ENCODE assay signal across 14 cellular contexts in genomic region chr6:99350573-99350972, GRCh38. TPM values are rescaled to one million over a fixed set of nuclear protein-coding genes. Genes with fewer than 3 reads are reported as not detected.
DNase-seq lines count a peak whose midpoint lies in the region; ATAC-seq and TF ChIP-seq lines count a peak whose summit lies in the region.
"Had no signal": no experiment of that assay in that cellular context is flagged by ENCODE, and none has a peak within 500 bp of the region (broad histone marks: within the 10 kb centered on the region; RNA-seq: fewer than 3 reads in every experiment).

No MANE protein-coding gene starts in this region.

- peaks cover 7% of the 10 kb centered on the region; the same call in 1 of the 2 replicates for H3K27me3 ChIP-seq in HUES6 (ENCODE audit: control insufficient read depth, insufficient read depth, low read length)
- H3K27me3 ChIP-seq in mammary epithelial cell (ENCODE audit: insufficient read depth, low read length) = no peaks in the 10 kb centered on the region
- peaks cover 22 to 49% of the 10 kb centered on the region in 2 experiments for H3K27me3 ChIP-seq in mesenchymal stem cell (ENCODE audit: control insufficient read depth in 1 of 2, insufficient read depth in 1 of 2, low read length in 2 of 2)

- 26% methylated on average over 6 of the region's 10 CpGs for WGBS in mammary epithelial cell (ENCODE audit: low coverage, missing lambda C conversion rate)
- 52% methylated on average over 9 of the region's 10 CpGs for WGBS in mesenchymal stem cell

- peak overlapping the region; percentile 63 for H3K4me3 Mint-ChIP-seq in mesothelial cell of epicardium
- H3K4me3 Mint-ChIP-seq in activated CD4-positive, alpha-beta memory T cell treated with anti-CD3 and anti-CD28 coated beads for 36 hours = no peak overlapping the region
- H3K4me3 Mint-ChIP-seq: stimulated activated naive CD8-positive, alpha-beta T cell treated with anti-CD3 and anti-CD28 coated beads, Interleukin-15, amount 100 ng/mL, for 72 hours had no signal

- no peak overlapping the region for H2AK5ac ChIP-seq in mesenchymal stem cell (ENCODE audit: low read length, severe bottlenecking)

- DNase-seq in COR-L47 (lab: John Stamatoyannopoulos, UW) = peak; percentile 37
- no peak for DNase-seq in mammary epithelial cell
- DNase-seq in mesothelial cell of epicardium (ENCODE audit: low spot score in 2 of 2, unreplicated experiment in 2 of 2) = no peak
- DNase-seq in mesenchymal stem cell = no peak
- no peak for DNase-seq in NOMO-1 (lab: John Stamatoyannopoulos, UW; ENCODE audit: unreplicated experiment in 2 of 2)
- DNase-seq in activated CD4-positive, alpha-beta memory T cell treated with anti-CD3 and anti-CD28 coated beads for 36 hours = no peak
- DNase-seq: activated naive CD4-positive, alpha-beta T cell treated with anti-CD3 and anti-CD28 coated beads, Interleukin-2, amount 10 ng/mL, durations not matched to agents 7 days and 5 days; CD8-positive, alpha-beta T cell; natural killer cell; stimulated activated CD4-positive, alpha-beta T cell treated with anti-CD3 and anti-CD28 coated beads, Interleukin-1b, Interleukin-23, amount 100 ng/mL, for 48 hours; stimulated activated naive CD8-positive, alpha-beta T cell treated with anti-CD3 and anti-CD28 coated beads, Interleukin-15, amount 100 ng/mL, for 72 hours had no signal

- H4K8ac ChIP-seq in mesenchymal stem cell (ENCODE audit: low read length) = no peak overlapping the region

- H4K91ac ChIP-seq in mesenchymal stem cell (ENCODE audit: low read length) = no peak overlapping the region

- H2BK5ac ChIP-seq in mesenchymal stem cell (ENCODE audit: low read depth, low read length, poor library complexity, severe bottlenecking) = no peak overlapping the region

- no peaks in the 10 kb centered on the region for H3K9me3 Mint-ChIP-seq in mesothelial cell of epicardium
- H3K9me3 Mint-ChIP-seq in activated CD4-positive, alpha-beta memory T cell treated with anti-CD3 and anti-CD28 coated beads for 36 hours = no peaks in the 10 kb centered on the region
- H3K9me3 Mint-ChIP-seq: activated naive CD4-positive, alpha-beta T cell treated with anti-CD3 and anti-CD28 coated beads, Interleukin-2, amount 10 ng/mL, durations not matched to agents 7 days and 5 days; CD8-positive, alpha-beta T cell; natural killer cell; stimulated activated naive CD8-positive, alpha-beta T cell treated with anti-CD3 and anti-CD28 coated beads, Interleukin-15, amount 100 ng/mL, for 72 hours had no signal

- H3K4me3 ChIP-seq in HUES6 (ENCODE audit: low read depth, low read length) (peak overlapping the region; percentile 94), mammary epithelial cell (replicated peaks in 1 of 3; ENCODE audit: insufficient read depth in 1 of 3, low read depth in 2 of 3, low read length in 3 of 3) (peak overlapping the region in 2 of 3 experiments; percentile 63 to 87), mesenchymal stem cell (ENCODE audit: insufficient read depth in 1 of 2, low read depth in 1 of 2, low read length in 2 of 2) (no peak overlapping the region)

- H2BK15ac ChIP-seq in mesenchymal stem cell (ENCODE audit: low read depth, poor library complexity, severe bottlenecking) = no peak overlapping the region

- POLR2A ChIA-PET in activated CD4-positive, alpha-beta memory T cell treated with anti-CD3 and anti-CD28 coated beads for 36 hours (lab: Charles Lee) = no interaction called here

- TF ChIP-seq CTCF in mammary epithelial cell (conservative IDR thresholded peaks at IDR 0.05 in 1 of 2, IDR thresholded peaks at IDR 0.05 in 1 of 2; ENCODE audit: extremely low read depth in 1 of 2, insufficient read depth in 1 of 2, low read depth in 1 of 2, low read length in 2 of 2) (no peak), mesothelial cell of epicardium (IDR thresholded peaks at IDR 0.05; ENCODE audit: unreplicated experiment) (no peak)

- no peak overlapping the region for H3K14ac ChIP-seq in mesenchymal stem cell (ENCODE audit: low read length in 2 of 2)

- no TSS peak for BruUV-seq in mammary epithelial cell (replicated peaks; lab: Mats Ljungman, UMichigan)

- peaks cover 31% of the 10 kb centered on the region for H3K27me3 Mint-ChIP-seq in mesothelial cell of epicardium (ENCODE audit: low read depth)
- H3K27me3 Mint-ChIP-seq in activated CD4-positive, alpha-beta memory T cell treated with anti-CD3 and anti-CD28 coated beads for 36 hours = peaks cover 58% of the 10 kb centered on the region

- H3K36me3 Mint-ChIP-seq in mesothelial cell of epicardium = no peaks in the 10 kb centered on the region
- no peaks in the 10 kb centered on the region for H3K36me3 Mint-ChIP-seq in activated CD4-positive, alpha-beta memory T cell treated with anti-CD3 and anti-CD28 coated beads for 36 hours
- H3K36me3 Mint-ChIP-seq: activated naive CD4-positive, alpha-beta T cell treated with anti-CD3 and anti-CD28 coated beads, Interleukin-2, amount 10 ng/mL, durations not matched to agents 7 days and 5 days; CD8-positive, alpha-beta T cell; natural killer cell had no signal

- H3K4me1 ChIP-seq in HUES6 (ENCODE audit: control insufficient read depth, insufficient read depth, low read length) = peaks cover 26% of the 10 kb centered on the region
- H3K4me1 ChIP-seq in mammary epithelial cell (ENCODE audit: insufficient read depth, low read length) = peaks cover 15% of the 10 kb centered on the region
- H3K4me1 ChIP-seq in mesenchymal stem cell (ENCODE audit: control insufficient read depth, insufficient read depth, low read depth, low read length) = peaks cover 7% of the 10 kb centered on the region

- peaks cover 2% of the 10 kb centered on the region for H3K79me1 ChIP-seq in mesenchymal stem cell (replicated peaks; ENCODE audit: low read length, poor library complexity, severe bottlenecking)

- H3K4me2 ChIP-seq in mammary epithelial cell (ENCODE audit: insufficient read depth, low read depth, low read length) (peak overlapping the region; percentile 97), mesenchymal stem cell (ENCODE audit: low read length, poor library complexity, severe bottlenecking) (no peak overlapping the region)

- CTCF ChIA-PET in mammary epithelial cell (lab: Charles Lee; ENCODE audit: low non-redundant PET) = no interaction called here
- CTCF ChIA-PET in activated CD4-positive, alpha-beta memory T cell treated with anti-CD3 and anti-CD28 coated beads for 36 hours (lab: Charles Lee) = interaction anchor here (2.1 kb wide), 1 partner anchor 20 kb away, joined by 9 read pairs; no protein-coding TSS in a partner anchor

- H3K23ac ChIP-seq in mesenchymal stem cell (ENCODE audit: low read length in 2 of 2) = no peak overlapping the region

- no peaks in the 10 kb centered on the region for H3K79me2 ChIP-seq in mammary epithelial cell (ENCODE audit: insufficient read depth, low read length)

- no peak for ATAC-seq in GM18511 (IDR thresholded peaks at IDR 0.05; ENCODE audit: unreplicated experiment)
- ATAC-seq: CD8-positive, alpha-beta T cell; natural killer cell had no signal

- intact Hi-C loops in mammary epithelial cell (cut with micrococcal nuclease) = loop anchor here (1.0 kb wide), 1 partner anchor 16 kb away; no protein-coding TSS in a partner anchor
- intact Hi-C loops in activated CD4-positive, alpha-beta memory T cell treated with anti-CD3 and anti-CD28 coated beads for 36 hours (cut with micrococcal nuclease) = no loop called here

- no peak overlapping the region for H2BK12ac ChIP-seq in mesenchymal stem cell (ENCODE audit: low read length in 2 of 2)

- no peak overlapping the region for H3K9ac ChIP-seq in HUES6 (ENCODE audit: low read length)
- H3K9ac ChIP-seq in mammary epithelial cell (ENCODE audit: insufficient read depth, low read length) = no peak overlapping the region
- H3K9ac ChIP-seq in mesenchymal stem cell (ENCODE audit: low read length) = no peak overlapping the region

- H2AFZ ChIP-seq in mammary epithelial cell (ENCODE audit: low read depth, low read length) (peak overlapping the region; percentile 79), mesenchymal stem cell (ENCODE audit: low read depth, low read length) (no peak overlapping the region)

- in situ Hi-C loops in mammary epithelial cell (cut with MboI; ENCODE audit: low sequenced_read_pairs in 2 of 2) = no loop called here

- H3K9me3 ChIP-seq in HUES6 (ENCODE audit: control insufficient read depth, insufficient read depth, low read depth, low read length) (no peaks in the 10 kb centered on the region), mammary epithelial cell (replicated peaks; ENCODE audit: insufficient read depth, low read length) (no peaks in the 10 kb centered on the region), mesenchymal stem cell (ENCODE audit: control insufficient read depth, low read length) (no peaks in the 10 kb centered on the region)

- H4K20me1 ChIP-seq in mammary epithelial cell (ENCODE audit: insufficient read depth, low read length) = no peaks in the 10 kb centered on the region

- dilution Hi-C loops in mammary epithelial cell (cut with HindIII; ENCODE audit: low sequenced_read_pairs) = no loop called here

- H2BK120ac ChIP-seq in mesenchymal stem cell (ENCODE audit: low read depth, low read length) = no peak overlapping the region

- no peak overlapping the region for H3K18ac ChIP-seq in mesenchymal stem cell (ENCODE audit: low read depth in 1 of 2, low read length in 2 of 2)

- no peak overlapping the region for H3K27ac Mint-ChIP-seq in mesothelial cell of epicardium
- H3K27ac Mint-ChIP-seq in activated CD4-positive, alpha-beta memory T cell treated with anti-CD3 and anti-CD28 coated beads for 36 hours = no peak overlapping the region
- H3K27ac Mint-ChIP-seq: activated naive CD4-positive, alpha-beta T cell treated with anti-CD3 and anti-CD28 coated beads, Interleukin-2, amount 10 ng/mL, durations not matched to agents 7 days and 5 days; CD8-positive, alpha-beta T cell; natural killer cell; stimulated activated naive CD8-positive, alpha-beta T cell treated with anti-CD3 and anti-CD28 coated beads, Interleukin-15, amount 100 ng/mL, for 72 hours had no signal

- H3K27ac ChIP-seq in HUES6 (ENCODE audit: low read depth, low read length) = no peak overlapping the region
- no peak overlapping the region for H3K27ac ChIP-seq in mammary epithelial cell (ENCODE audit: insufficient read depth, low read depth, low read length)
- H3K27ac ChIP-seq in mesenchymal stem cell (ENCODE audit: low read length, poor library complexity, severe bottlenecking) = no peak overlapping the region

- H3K4me1 Mint-ChIP-seq in mesothelial cell of epicardium = peaks cover 15% of the 10 kb centered on the region
- H3K4me1 Mint-ChIP-seq in activated CD4-positive, alpha-beta memory T cell treated with anti-CD3 and anti-CD28 coated beads for 36 hours (ENCODE audit: low read depth) = no peaks in the 10 kb centered on the region
- H3K4me1 Mint-ChIP-seq: natural killer cell; stimulated activated naive CD8-positive, alpha-beta T cell treated with anti-CD3 and anti-CD28 coated beads, Interleukin-15, amount 100 ng/mL, for 72 hours had no signal

- no peak overlapping the region for H3K4ac ChIP-seq in mesenchymal stem cell (ENCODE audit: low read depth in 1 of 2, low read length in 2 of 2)

- H3K36me3 ChIP-seq in HUES6 (ENCODE audit: control insufficient read depth, insufficient read depth, low read length) (no peaks in the 10 kb centered on the region), mammary epithelial cell (ENCODE audit: insufficient read depth, low read length) (no peaks in the 10 kb centered on the region), mesenchymal stem cell (ENCODE audit: control insufficient read depth in 1 of 2, insufficient read depth in 2 of 2, low read depth in 1 of 2, low read length in 2 of 2) (no peaks in the 10 kb centered on the region)

RNA-seq across cellular contexts. Expression of gene FAXC, which starts 1.1 kb away (rescaled TPM):
- 1 to 10 TPM; 7.2 to 7.6 TPM for total RNA-seq in mammary epithelial cell
- polyA plus RNA-seq in mammary epithelial cell = 9.5 TPM
- polyA minus RNA-seq in mammary epithelial cell = 3.7 TPM
- 11.0 to 14.6 TPM (median 13.9 TPM) in 3 replicates for total RNA-seq in mesothelial cell of epicardium
- 0.83 TPM for polyA plus RNA-seq in mesenchymal stem cell (2013, experiment 1 of 2)
- polyA plus RNA-seq in mesenchymal stem cell (2013, experiment 2 of 2) = 0.88 TPM
- total RNA-seq in activated CD4-positive, alpha-beta memory T cell treated with anti-CD3 and anti-CD28 coated beads for 36 hours = not detected
- total RNA-seq: CD8-positive, alpha-beta T cell; GM12878; natural killer cell had no signal
- polyA plus RNA-seq: GM12878 had no signal

RNA-seq across cellular contexts. Expression of gene COQ3, which starts 43.4 kb away (rescaled TPM):
- total RNA-seq in mammary epithelial cell (10 to 100 TPM in 1 of 2 donors, 1 to 10 TPM in 1; 4.3 to 12.8 TPM), mesothelial cell of epicardium (4.9 to 6.1 TPM (median 5.6 TPM) in 3 replicates)
- 10.6 TPM for polyA plus RNA-seq in mammary epithelial cell
- 7.5 TPM for polyA minus RNA-seq in mammary epithelial cell
- polyA plus RNA-seq in mesenchymal stem cell (2013, experiment 1 of 2) = 5.6 TPM
- 6.5 TPM for polyA plus RNA-seq in mesenchymal stem cell (2013, experiment 2 of 2)
- 10 to 100 TPM; 14.9 to 16.4 TPM for total RNA-seq in activated CD4-positive, alpha-beta memory T cell treated with anti-CD3 and anti-CD28 coated beads for 36 hours

Comparison
In these comparisons a context has a peak if more than half of its experiments do, and no peak if none do; other contexts are left out.
1. H3K4me3 ChIP-seq: peak in HUES6 (single experiment) and mammary epithelial cell (2 of 3); none in mesenchymal stem cell (0 of 2).
2. RNA of gene FAXC, which starts 1.1 kb away (total RNA-seq): 11.0 to 14.6 TPM in mesothelial cell of epicardium and 7.2 to 7.6 TPM in mammary epithelial cell; not detected in activated CD4-positive, alpha-beta memory T cell treated with anti-CD3 and anti-CD28 coated beads for 36 hours; every median in the first group is over 4 times any median in the second.